ENCODE assay signal across 9 cellular contexts in the genomic region with DNA sequence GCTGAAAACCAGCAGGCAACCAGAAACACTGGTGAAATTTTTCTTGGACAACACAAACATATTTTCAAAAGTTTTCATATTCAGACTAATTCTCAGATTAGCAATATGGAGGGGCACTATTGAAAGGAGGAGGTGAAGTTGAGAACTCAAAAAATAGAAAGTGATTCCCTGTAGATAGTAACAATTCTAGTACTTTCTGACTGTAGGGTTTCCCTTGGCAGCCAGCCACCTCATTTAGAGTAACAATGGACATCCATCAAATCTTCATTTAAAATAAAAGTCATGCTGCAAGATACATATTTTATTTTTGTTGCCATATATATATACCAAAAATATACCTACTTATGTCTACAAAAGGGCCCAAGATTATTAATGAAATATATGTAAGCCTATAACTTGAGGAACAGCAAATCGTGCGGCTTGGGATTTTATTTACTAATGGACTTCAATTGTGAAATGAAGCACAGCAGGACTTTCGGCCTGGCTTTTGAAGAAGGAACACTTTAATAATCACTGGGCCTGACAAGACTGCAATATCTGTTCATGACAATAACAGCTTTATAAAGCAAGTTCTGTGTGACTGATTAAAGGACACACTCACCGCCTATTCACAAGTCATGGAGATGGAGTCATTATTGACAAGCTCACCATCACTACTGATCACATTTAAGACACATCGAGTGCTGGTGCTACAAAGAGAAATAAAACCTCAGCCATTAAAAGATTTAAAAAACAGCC. TPM values are rescaled to one million over a fixed set of nuclear protein-coding genes. Genes with fewer than 3 reads are reported as not detected.
A peak's percentile ranks its signal among the peaks of the same experiment; 100 is the strongest.
DNase-seq lines count a peak whose midpoint lies in the region; TF ChIP-seq lines count a peak whose summit lies in the region.
"Had no signal": no experiment of that assay in that cellular context is flagged by ENCODE, and none has a peak within 500 bp of the region (broad histone marks: within the 10 kb centered on the region; RNA-seq: fewer than 3 reads in every experiment).

No MANE protein-coding gene starts in this region.

- H3K27ac ChIP-seq in ascending aorta (peak overlapping the region; percentile 52 to 100), neural progenitor cell (no peak overlapping the region), RWPE1 (no peak overlapping the region)

- intact Hi-C loops in ascending aorta (cut with DNase I): loop anchor here (10.0 kb wide), 1 partner anchor 916 kb away; a partner anchor contains a TSS

- no peaks in the 10 kb centered on the region for H4K20me1 ChIP-seq in Loucy (ENCODE audit: insufficient read depth, low read length, poor library complexity, severe bottlenecking)
- no peaks in the 10 kb centered on the region for H4K20me1 ChIP-seq in neural progenitor cell (ENCODE audit: low read depth)

- H2AFZ ChIP-seq in Loucy (ENCODE audit: low read length): no peak overlapping the region
- no peak overlapping the region for H2AFZ ChIP-seq in neural progenitor cell (replicated peaks)

- H3K4me1 Mint-ChIP-seq in neural progenitor cell: peaks cover 44% of the 10 kb centered on the region

- DNase-seq in NCI-H1105 treated with DMSO at 0.1 percent for 48 hours (lab: John Stamatoyannopoulos, UW) (peak; percentile 24), NCI-H1105 (lab: John Stamatoyannopoulos, UW) (no peak), ascending aorta (ENCODE audit: low spot score in 2 of 2) (no peak), neural progenitor cell (ENCODE audit: low spot score) (no peak), T1000 (lab: John Stamatoyannopoulos, UW) (no peak), RWPE1 (ENCODE audit: low spot score) (no peak)
- no peak for DNase-seq in effector CD4-positive, alpha-beta T cell
- DNase-seq: stimulated activated naive B cell treated with anti-CD40 and anti-IgM and Interleukin-4, amounts not matched to agents 10 μg/mL and 1 μg/mL and 100 μg/mL, for 72 hours had no signal

- no peaks in the 10 kb centered on the region for H3K9me3 Mint-ChIP-seq in neural progenitor cell
- H3K9me3 Mint-ChIP-seq: stimulated activated naive B cell treated with anti-CD40 and anti-IgM and Interleukin-4, amounts not matched to agents 10 μg/mL and 1 μg/mL and 100 μg/mL, for 72 hours had no signal

- H3K4me3 Mint-ChIP-seq in neural progenitor cell: peak overlapping the region; percentile 57
- H3K4me3 Mint-ChIP-seq: stimulated activated naive B cell treated with anti-CD40 and anti-IgM and Interleukin-4, amounts not matched to agents 10 μg/mL and 1 μg/mL and 100 μg/mL, for 72 hours had no signal

- peaks cover 14% of the 10 kb centered on the region for H3K27me3 Mint-ChIP-seq in neural progenitor cell (ENCODE audit: insufficient read depth, low read depth)
- H3K27me3 Mint-ChIP-seq: stimulated activated naive B cell treated with anti-CD40 and anti-IgM and Interleukin-4, amounts not matched to agents 10 μg/mL and 1 μg/mL and 100 μg/mL, for 72 hours had no signal

- H3K4me3 ChIP-seq in Loucy (ENCODE audit: low read length, poor library complexity, severe bottlenecking) (peak overlapping the region; percentile 31), ascending aorta (no peak overlapping the region), neural progenitor cell (no peak overlapping the region)

- no peak overlapping the region for H3K27ac Mint-ChIP-seq in neural progenitor cell
- H3K27ac Mint-ChIP-seq: stimulated activated naive B cell treated with anti-CD40 and anti-IgM and Interleukin-4, amounts not matched to agents 10 μg/mL and 1 μg/mL and 100 μg/mL, for 72 hours had no signal

- H3K27me3 ChIP-seq in Loucy (ENCODE audit: insufficient read depth, low read length, poor library complexity, severe bottlenecking) (peaks cover 3% of the 10 kb centered on the region), ascending aorta (no peaks in the 10 kb centered on the region), neural progenitor cell (peaks cover 20% of the 10 kb centered on the region)

- H3K4me2 ChIP-seq in Loucy (ENCODE audit: low read depth, low read length, poor library complexity, severe bottlenecking) (peak overlapping the region; percentile 84), neural progenitor cell (no peak overlapping the region)

- H3K36me3 ChIP-seq in Loucy (ENCODE audit: insufficient read depth, low read length) (no peaks in the 10 kb centered on the region), ascending aorta (no peaks in the 10 kb centered on the region), neural progenitor cell (no peaks in the 10 kb centered on the region)

- H3K9me2 ChIP-seq in Loucy (replicated peaks; ENCODE audit: low read depth, low read length): no peaks in the 10 kb centered on the region

- H3K9ac ChIP-seq in Loucy (ENCODE audit: low read depth, low read length, poor library complexity, severe bottlenecking) (no peak overlapping the region), neural progenitor cell (no peak overlapping the region)

- H3K9me3 ChIP-seq in Loucy (ENCODE audit: insufficient read depth, low read depth, low read length) (no peaks in the 10 kb centered on the region), ascending aorta (no peaks in the 10 kb centered on the region), neural progenitor cell (ENCODE audit: low read depth) (no peaks in the 10 kb centered on the region)

- POLR2A ChIA-PET in RWPE1 (lab: Yijun Ruan, JAX; ENCODE audit: low non-redundant PET): no interaction called here

- CTCF ChIA-PET in RWPE1 (lab: Yijun Ruan, JAX): interaction anchor here (1.4 kb wide), 1 partner anchor 251 kb away, joined by 5 read pairs; no protein-coding TSS in a partner anchor

- peaks cover 56% of the 10 kb centered on the region for H3K4me1 ChIP-seq in Loucy (ENCODE audit: insufficient read depth, low read length, poor library complexity, severe bottlenecking)
- peaks cover 0 to 11% of the 10 kb centered on the region in 2 donors for H3K4me1 ChIP-seq in ascending aorta
- H3K4me1 ChIP-seq in neural progenitor cell: peaks cover 11% of the 10 kb centered on the region

- no peaks in the 10 kb centered on the region for H3K36me3 Mint-ChIP-seq in neural progenitor cell

- peaks cover 9% of the 10 kb centered on the region; the same call in 1 of the 2 replicates for H3F3A ChIP-seq in Loucy (ENCODE audit: low read depth)
- peaks cover 31% of the 10 kb centered on the region for H3F3A ChIP-seq in neural progenitor cell (ENCODE audit: low read depth)

- no peak for TF ChIP-seq CTCF in Loucy (conservative IDR thresholded peaks at IDR 0.05; ENCODE audit: low read length)
- TF ChIP-seq CTCF in ascending aorta (IDR thresholded peaks at IDR 0.05): no peak
- TF ChIP-seq CTCF in neural progenitor cell (IDR thresholded peaks at IDR 0.05): no peak
- no peak for TF ChIP-seq CTCF in RWPE1 (conservative IDR thresholded peaks at IDR 0.05; ENCODE audit: low read depth)

- H3K79me2 ChIP-seq in Loucy (ENCODE audit: insufficient read depth, low read length) (peaks cover 35% of the 10 kb centered on the region), neural progenitor cell (ENCODE audit: low read depth) (peaks cover 5% of the 10 kb centered on the region)

RNA-seq across cellular contexts. Expression of a gene that starts 6.8 kb away (rescaled TPM):
- 8.7 TPM for total RNA-seq in ascending aorta
- 0.37 and 0.56 TPM in 2 replicates for total RNA-seq in neural progenitor cell (ENCODE audit: low replicate concordance)

Comparison
In these comparisons a context has a peak if more than half of its experiments do, and no peak if none do; other contexts are left out.
1. H3K27ac ChIP-seq: peak in ascending aorta (2 of 2); none in neural progenitor cell (single experiment) and RWPE1 (single experiment).